1 cellular context compared by ENCODE assay signal in genomic region chr10:37535459-37536246, GRCh38.
A peak's percentile ranks its signal among the peaks of the same experiment; 100 is the strongest.
TF ChIP-seq lines count a peak whose summit lies in the region.

No MANE protein-coding gene starts in this region.

TF ChIP-seq in HepG2, 621 proteins besides CTCF, POLR2A, EP300 and RAD21 (continued from another document):
- no peak for TF ChIP-seq ZNF644 (CRISPR knock-in tag; IDR thresholded peaks at IDR 0.05; ENCODE audit: low read depth)
- no peak for TF ChIP-seq MAF1 (CRISPR knock-in tag; IDR thresholded peaks at IDR 0.05; ENCODE audit: borderline replicate concordance)
- TF ChIP-seq SOX5 (CRISPR knock-in tag; IDR thresholded peaks at IDR 0.05; ENCODE audit: borderline replicate concordance): peak; percentile 27; the same call in 1 of the 2 replicates
- TF ChIP-seq FOXA1 (IDR thresholded peaks at IDR 0.05): no peak
- no peak for TF ChIP-seq FOXA1 (CRISPR knock-in tag; IDR thresholded peaks at IDR 0.05)
- no peak for TF ChIP-seq ZNF766 (CRISPR knock-in tag; IDR thresholded peaks at IDR 0.05; ENCODE audit: borderline replicate concordance)
- TF ChIP-seq SIX4 (CRISPR knock-in tag; IDR thresholded peaks at IDR 0.05): no peak
- TF ChIP-seq SCMH1 (CRISPR knock-in tag; IDR thresholded peaks at IDR 0.05; ENCODE audit: borderline replicate concordance): no peak
- TF ChIP-seq THAP7 (CRISPR knock-in tag; IDR thresholded peaks at IDR 0.05): no peak
- peak; percentile 18 to 24; a peak in 1 of 4 replicates for TF ChIP-seq MAFK (conservative IDR thresholded peaks at IDR 0.05 in 1 of 2, IDR thresholded peaks at IDR 0.05 in 1 of 2; ENCODE audit: low read length in 2 of 2)
- TF ChIP-seq NONO (IDR thresholded peaks at IDR 0.05): no peak
- no peak for TF ChIP-seq NONO (CRISPR knock-in tag; conservative IDR thresholded peaks at IDR 0.05)
- no peak for TF ChIP-seq MXD3 (CRISPR knock-in tag; IDR thresholded peaks at IDR 0.05)
- TF ChIP-seq ZSCAN31 (CRISPR knock-in tag; IDR thresholded peaks at IDR 0.05; ENCODE audit: low read depth): no peak
- TF ChIP-seq U2AF2 (IDR thresholded peaks at IDR 0.05; ENCODE audit: low read depth, low read length): no peak
- no peak for TF ChIP-seq RARA (CRISPR knock-in tag; IDR thresholded peaks at IDR 0.05)
- TF ChIP-seq ZNF430 (CRISPR knock-in tag; IDR thresholded peaks at IDR 0.05): no peak
- no peak for TF ChIP-seq POLR2AphosphoS2 (IDR thresholded peaks at IDR 0.05; ENCODE audit: low read depth, low read length)
- TF ChIP-seq SOX13 (IDR thresholded peaks at IDR 0.05): no peak
- TF ChIP-seq SOX13 (CRISPR knock-in tag; conservative IDR thresholded peaks at IDR 0.05 in 1 of 2, IDR thresholded peaks at IDR 0.05 in 1 of 2): peak in 1 of 2 experiments; percentile 61; a peak in 2 of 4 replicates
- peak; percentile 39; the same call in 1 of the 2 replicates for TF ChIP-seq MAFF (IDR thresholded peaks at IDR 0.05; ENCODE audit: low read depth, low read length)
